ENCODE assay signal across 29 cellular contexts in genomic region chr11:112725636-112726035, GRCh38.
DNase-seq lines count a peak whose midpoint lies in the region; ATAC-seq, FAIRE-seq and TF ChIP-seq lines count a peak whose summit lies in the region.
"Had no signal": no experiment of that assay in that cellular context is flagged by ENCODE, and none has a peak within 500 bp of the region (broad histone marks: within the 10 kb centered on the region; RNA-seq: fewer than 3 reads in every experiment).

No MANE protein-coding gene starts in this region.

- no peaks in the 10 kb centered on the region for H4K20me1 ChIP-seq in GM23338 (replicated peaks; ENCODE audit: insufficient read depth)
- H4K20me1 ChIP-seq: BLaER1 had no signal

- no peaks in the 10 kb centered on the region for H3K9me2 ChIP-seq in GM23338 (ENCODE audit: insufficient read depth)

- H3K4me3 ChIP-seq in GM23338 = no peak overlapping the region
- H3K4me3 ChIP-seq: BLaER1, GM12878 had no signal

- H3K27ac Mint-ChIP-seq in GM23338 (no peak overlapping the region), osteocyte (ENCODE audit: unreplicated experiment) (no peak overlapping the region)
- H3K27ac Mint-ChIP-seq: CD4-positive, alpha-beta memory T cell; CD4-positive, CD25-positive, alpha-beta regulatory T cell; CD8-positive, alpha-beta memory T cell had no signal

- DNase-seq in GM23338 (ENCODE audit: low spot score) = no peak
- no peak for DNase-seq in HTR-8/SVneo (ENCODE audit: insufficient read length, low spot score)
- DNase-seq in islet precursor cell = peak; percentile 23
- DNase-seq in osteocyte (ENCODE audit: extremely low spot score, unreplicated experiment) = peak; percentile 73
- no peak for DNase-seq in SHP77 (lab: John Stamatoyannopoulos, UW)
- DNase-seq in epidermal melanocyte (ENCODE audit: insufficient read length, low spot score) = no peak
- DNase-seq in HCEC 1CT = no peak
- DNase-seq: 8988T; ACHN; BE2C; C1 segment of cervical spinal cord; CD4-positive, alpha-beta memory T cell; CD4-positive, CD25-positive, alpha-beta regulatory T cell; CD8-positive, alpha-beta memory T cell; COR-L47; DMS 273 treated with DMSO at 0.1 percent for 48 hours; DMS153; DMS53; DMS79; DND-41; EL; GDM1 had no signal

- H3K4me2 ChIP-seq in GM23338 = no peak overlapping the region
- H3K4me2 ChIP-seq: BLaER1 had no signal

- no peaks in the 10 kb centered on the region for H3K36me3 ChIP-seq in GM23338 (ENCODE audit: insufficient read depth)
- H3K36me3 ChIP-seq: BE2C, BLaER1 had no signal

- no peaks in the 10 kb centered on the region for H3K4me1 ChIP-seq in GM23338 (ENCODE audit: insufficient read depth)
- H3K4me1 ChIP-seq: BLaER1 had no signal

- peak; percentile 16 for FAIRE-seq in HTR-8/SVneo (lab: Jason Lieb, UNC)
- FAIRE-seq: A204.1, GM12878, GM12892, GM18507 had no signal

- H3K27me3 Mint-ChIP-seq in GM23338 (ENCODE audit: insufficient read depth, low read depth, poor library complexity) (peaks cover 1% of the 10 kb centered on the region), osteocyte (ENCODE audit: unreplicated experiment) (peaks cover 1% of the 10 kb centered on the region)

- no peaks in the 10 kb centered on the region for H3K79me2 ChIP-seq in GM23338 (replicated peaks; ENCODE audit: insufficient read depth)

- H3K4me1 Mint-ChIP-seq in GM23338 (no peaks in the 10 kb centered on the region; the same call in 2 of the 3 replicates), osteocyte (ENCODE audit: unreplicated experiment) (no peaks in the 10 kb centered on the region)
- H3K4me1 Mint-ChIP-seq: CD4-positive, alpha-beta memory T cell; CD4-positive, CD25-positive, alpha-beta regulatory T cell; CD8-positive, alpha-beta memory T cell had no signal

- no peak for TF ChIP-seq CTCF in GM23338 (conservative IDR thresholded peaks at IDR 0.05; ENCODE audit: low read depth in 2 of 2)
- no peak for TF ChIP-seq CTCF in osteocyte (IDR thresholded peaks at IDR 0.05)

- H3K4me3 Mint-ChIP-seq in GM23338 (no peak overlapping the region), osteocyte (ENCODE audit: unreplicated experiment) (no peak overlapping the region)
- H3K4me3 Mint-ChIP-seq: CD14-positive monocyte; CD4-positive, alpha-beta memory T cell; CD4-positive, CD25-positive, alpha-beta regulatory T cell; CD8-positive, alpha-beta memory T cell had no signal

- no peaks in the 10 kb centered on the region for H3F3A ChIP-seq in GM23338 (replicated peaks; ENCODE audit: low read depth)

- 0 out of 2 replicates have a peak overlapping the region, but pooled peaks have one; percentile 2 for H2AFZ ChIP-seq in GM23338

- no peaks in the 10 kb centered on the region for H3K27me3 ChIP-seq in GM23338 (ENCODE audit: insufficient read depth)
- H3K27me3 ChIP-seq: BE2C, BLaER1 had no signal

- H3K36me3 Mint-ChIP-seq in GM23338 (ENCODE audit: low read depth) (no peaks in the 10 kb centered on the region), osteocyte (ENCODE audit: unreplicated experiment) (no peaks in the 10 kb centered on the region)
- H3K36me3 Mint-ChIP-seq: CD14-positive monocyte; CD4-positive, alpha-beta memory T cell; CD4-positive, CD25-positive, alpha-beta regulatory T cell; CD8-positive, alpha-beta memory T cell had no signal

- H3K9me3 Mint-ChIP-seq in GM23338 (no peaks in the 10 kb centered on the region; the same call in 2 of the 3 replicates), osteocyte (ENCODE audit: unreplicated experiment) (peaks cover 4% of the 10 kb centered on the region)

- no peak for ATAC-seq in GM23338
- no peak for ATAC-seq in GM21367 (IDR thresholded peaks at IDR 0.05; ENCODE audit: unreplicated experiment)
- ATAC-seq: GM12878 had no signal

- H3K27ac ChIP-seq in GM23338 (ENCODE audit: low read depth) = no peak overlapping the region
- H3K27ac ChIP-seq: BLaER1 had no signal

TF ChIP-seq in GM23338, 12 proteins besides CTCF, POLR2A, EP300 and RAD21:
- no peak for TF ChIP-seq REST (IDR thresholded peaks at IDR 0.05; ENCODE audit: unreplicated experiment)
- no peak for TF ChIP-seq ZNF462 (CRISPR knock-in tag; IDR thresholded peaks at IDR 0.05)

Comparison
In these comparisons a context has a peak if more than half of its experiments do, and no peak if none do; other contexts are left out.
1. DNase-seq: peak in islet precursor cell (single experiment) and osteocyte (single experiment); none in GM23338 (single experiment), HTR-8/SVneo (single experiment), SHP77 (0 of 2), epidermal melanocyte (single experiment) and HCEC 1CT (single experiment).